In genomic region chr20:36624068-36624813, GRCh38 we compare ENCODE assay signal across 11 cellular contexts. TPM values are rescaled to one million over a fixed set of nuclear protein-coding genes. Genes with fewer than 3 reads are reported as not detected.
DNase-seq lines count a peak whose midpoint lies in the region; ATAC-seq, FAIRE-seq and TF ChIP-seq lines count a peak whose summit lies in the region.
"Had no signal": no experiment of that assay in that cellular context is flagged by ENCODE, and none has a peak within 500 bp of the region (broad histone marks: within the 10 kb centered on the region; RNA-seq: fewer than 3 reads in every experiment).

No MANE protein-coding gene starts in this region.

- peak overlapping the region; percentile 24 for H2AFZ ChIP-seq in endothelial cell of umbilical vein (ENCODE audit: low read depth, low read length)

- no peaks in the 10 kb centered on the region for H4K20me1 ChIP-seq in endothelial cell of umbilical vein (replicated peaks; ENCODE audit: control insufficient read depth, extremely low read depth, insufficient read depth, low read length)

- intact Hi-C loops in Panc1 (cut with micrococcal nuclease; ENCODE audit: unreplicated experiment) (no loop called here), endothelial cell of umbilical vein (cut with micrococcal nuclease) (no loop called here)

- dilution Hi-C loops in endothelial cell of umbilical vein (cut with MboI; ENCODE audit: extremely low pct_ligation_motif_present, low sequenced_read_pairs): no loop called here

- no peak for TF ChIP-seq CTCF in Panc1 (IDR thresholded peaks at IDR 0.05)
- TF ChIP-seq CTCF in endothelial cell of umbilical vein (IDR thresholded peaks at IDR 0.05; ENCODE audit: extremely low read depth in 1 of 2, insufficient read depth in 1 of 2, low read depth in 1 of 2, low read length in 2 of 2): no peak
- TF ChIP-seq CTCF in brain microvascular endothelial cell (IDR thresholded peaks at IDR 0.05; ENCODE audit: low read depth, low read length, missing control alignments): no peak

- H3K4me2 ChIP-seq in endothelial cell of umbilical vein (ENCODE audit: insufficient read depth, low read length): no peak overlapping the region

- BruUV-seq in Panc1 (replicated peaks; lab: Mats Ljungman, UMichigan) (no TSS peak), endothelial cell of umbilical vein (replicated peaks; lab: Mats Ljungman, UMichigan) (no TSS peak)

- H3K27ac ChIP-seq in Panc1 (ENCODE audit: low read length) (no peak overlapping the region), endothelial cell of umbilical vein (ENCODE audit: insufficient read depth, low read depth, low read length) (no peak overlapping the region), brain microvascular endothelial cell (no peak overlapping the region)

- H3K36me3 ChIP-seq in Panc1 (ENCODE audit: control insufficient read depth, insufficient read depth, low read length) (no peaks in the 10 kb centered on the region), endothelial cell of umbilical vein (ENCODE audit: control insufficient read depth in 2 of 2, extremely low read depth in 1 of 2, insufficient read depth in 2 of 2, low read length in 2 of 2) (no peaks in the 10 kb centered on the region), brain microvascular endothelial cell (replicated peaks) (no peaks in the 10 kb centered on the region)

- H3K27me3 Mint-ChIP-seq in natural killer cell treated with Interleukin-12 subunit alpha and Interleukin-12 subunit beta and Interleukin-15 and Interleukin-18, amount 100 ng/mL, for 72 hours: no peaks in the 10 kb centered on the region

- H3K9ac ChIP-seq in endothelial cell of umbilical vein (replicated peaks; ENCODE audit: extremely low read depth, insufficient read depth, low read length): no peak overlapping the region

- peak overlapping the region; percentile 70 to 72 for H3K27ac Mint-ChIP-seq in natural killer cell treated with Interleukin-12 subunit alpha and Interleukin-12 subunit beta and Interleukin-15 and Interleukin-18, amount 100 ng/mL, for 72 hours

- H3K36me3 Mint-ChIP-seq in natural killer cell treated with Interleukin-12 subunit alpha and Interleukin-12 subunit beta and Interleukin-15 and Interleukin-18, amount 100 ng/mL, for 72 hours: peaks cover 14% of the 10 kb centered on the region

- no peaks in the 10 kb centered on the region for H3K9me3 Mint-ChIP-seq in natural killer cell treated with Interleukin-12 subunit alpha and Interleukin-12 subunit beta and Interleukin-15 and Interleukin-18, amount 100 ng/mL, for 72 hours

- no peak overlapping the region for H3K4me3 ChIP-seq in Panc1 (ENCODE audit: low read depth in 2 of 2, low read length in 2 of 2)
- no peak overlapping the region for H3K4me3 ChIP-seq in endothelial cell of umbilical vein (replicated peaks in 1 of 3; ENCODE audit: insufficient read depth in 1 of 3, low read depth in 1 of 3, low read length in 3 of 3)
- H3K4me3 ChIP-seq in brain microvascular endothelial cell (ENCODE audit: low read depth, low read length): no peak overlapping the region

- ATAC-seq in Panc1: peak; percentile 69
- ATAC-seq in natural killer cell treated with Interleukin-12 subunit alpha and Interleukin-12 subunit beta and Interleukin-15 and Interleukin-18, amount 100 ng/mL, for 72 hours: no peak
- ATAC-seq in HG03378 (IDR thresholded peaks at IDR 0.05; ENCODE audit: unreplicated experiment): no peak

- peak; percentile 67 for DNase-seq in ELF-1 (ENCODE audit: low read depth, low spot score)
- no peak for DNase-seq in Panc1 (ENCODE audit: low read depth, low spot score)
- no peak for DNase-seq in endothelial cell of umbilical vein (ENCODE audit: low read depth, low spot score)
- DNase-seq in natural killer cell treated with Interleukin-12 subunit alpha and Interleukin-12 subunit beta and Interleukin-15 and Interleukin-18, amount 100 ng/mL, for 72 hours (ENCODE audit: low spot score): no peak
- no peak for DNase-seq in stimulated activated CD8-positive, alpha-beta memory T cell treated with anti-CD3 and anti-CD28 coated beads, Interleukin-4, amount 100 ng/mL, for 48 hours
- DNase-seq in NK-92 (lab: John Stamatoyannopoulos, UW; ENCODE audit: unreplicated experiment): no peak
- no peak for DNase-seq in brain microvascular endothelial cell
- DNase-seq: retina had no signal

- CTCF ChIA-PET in Panc1 (lab: Charles Lee): no interaction called here
- CTCF ChIA-PET in endothelial cell of umbilical vein (lab: Charles Lee): interaction anchor here (1.4 kb wide), 1 partner anchor 11 kb away, joined by 4 read pairs; no protein-coding TSS in a partner anchor

- H3K27me3 ChIP-seq in Panc1 (ENCODE audit: control insufficient read depth, insufficient read depth, low read length) (no peaks in the 10 kb centered on the region), endothelial cell of umbilical vein (ENCODE audit: control insufficient read depth in 2 of 2, insufficient read depth in 2 of 2, low read length in 2 of 2) (no peaks in the 10 kb centered on the region), brain microvascular endothelial cell (replicated peaks) (no peaks in the 10 kb centered on the region)

- in situ Hi-C loops in Panc1 (cut with HindIII; ENCODE audit: low pct_unique_long_range_greater_than_20kb, low sequenced_read_pairs) (no loop called here), brain microvascular endothelial cell (cut with HindIII; ENCODE audit: low pct_ligation_motif_present, low sequenced_read_pairs) (no loop called here)

- no peaks in the 10 kb centered on the region for H3K9me1 ChIP-seq in endothelial cell of umbilical vein (replicated peaks; ENCODE audit: control insufficient read depth, extremely low read depth, insufficient read depth, low read length)

- FAIRE-seq in endothelial cell of umbilical vein (lab: Jason Lieb, UNC): no peak

- TF ChIP-seq POLR2A in endothelial cell of umbilical vein (IDR thresholded peaks at IDR 0.05; ENCODE audit: low read depth, low read length): no peak

- H3K4me1 Mint-ChIP-seq in natural killer cell treated with Interleukin-12 subunit alpha and Interleukin-12 subunit beta and Interleukin-15 and Interleukin-18, amount 100 ng/mL, for 72 hours (ENCODE audit: low read depth in 2 of 2): peaks cover 38 to 46% of the 10 kb centered on the region in 2 donors

- H3K79me2 ChIP-seq in endothelial cell of umbilical vein (ENCODE audit: control insufficient read depth, insufficient read depth, low read length): no peaks in the 10 kb centered on the region

- H3K4me1 ChIP-seq in Panc1 (ENCODE audit: control insufficient read depth, insufficient read depth, low read length): no peaks in the 10 kb centered on the region
- H3K4me1 ChIP-seq in endothelial cell of umbilical vein (ENCODE audit: control insufficient read depth, extremely low read depth, insufficient read depth, low read length): no peaks in the 10 kb centered on the region

- no peak overlapping the region for H3K4me3 Mint-ChIP-seq in natural killer cell treated with Interleukin-12 subunit alpha and Interleukin-12 subunit beta and Interleukin-15 and Interleukin-18, amount 100 ng/mL, for 72 hours

- POLR2A ChIA-PET in Panc1 (lab: Charles Lee): no interaction called here
- POLR2A ChIA-PET in endothelial cell of umbilical vein (lab: Charles Lee): no interaction called here

- H3K9me3 ChIP-seq in Panc1 (ENCODE audit: control insufficient read depth, insufficient read depth, low read depth, low read length) (no peaks in the 10 kb centered on the region), endothelial cell of umbilical vein (replicated peaks; ENCODE audit: control insufficient read depth, insufficient read depth, low read length) (no peaks in the 10 kb centered on the region)

RNA-seq across cellular contexts. Expression of gene RAB5IF, which starts 18.7 kb away (rescaled TPM):
- 118 TPM for total RNA-seq in Panc1 (2021; ENCODE audit: unreplicated experiment)
- 109 TPM for polyA plus RNA-seq in Panc1 (2012; ENCODE audit: insufficient read length)
- total RNA-seq in endothelial cell of umbilical vein: 109 and 113 TPM in 2 replicates
- polyA plus RNA-seq in endothelial cell of umbilical vein: 161 and 162 TPM in 2 replicates
- 132 and 137 TPM in 2 replicates for polyA plus RNA-seq in endothelial cell of umbilical vein (2011; cell fraction: cytosol; rRNA removed)
- 88.3 and 107 TPM in 2 replicates for polyA plus RNA-seq in endothelial cell of umbilical vein (2011; cell fraction: nucleus; rRNA removed)
- 117 and 148 TPM in 2 replicates for polyA plus RNA-seq in endothelial cell of umbilical vein (2012)
- 78.6 and 80.4 TPM in 2 replicates for polyA minus RNA-seq in endothelial cell of umbilical vein
- 141 TPM for polyA minus RNA-seq in endothelial cell of umbilical vein (2011; cell fraction: cytosol; rRNA and poly(A)+ RNA removed)
- polyA minus RNA-seq in endothelial cell of umbilical vein (2011; cell fraction: nucleus; rRNA and poly(A)+ RNA removed): 14.5 and 21.9 TPM in 2 replicates
- total RNA-seq in natural killer cell treated with Interleukin-12 subunit alpha and Interleukin-12 subunit beta and Interleukin-15 and Interleukin-18, amount 100 ng/mL, for 72 hours: 100 to 1,000 TPM; 209 to 243 TPM

RNA-seq across cellular contexts. Expression of gene SLA2, which starts 21.8 kb away (rescaled TPM):
- 0.13 TPM for total RNA-seq in Panc1 (2021; ENCODE audit: unreplicated experiment)
- not detected for polyA plus RNA-seq in Panc1 (2012; ENCODE audit: insufficient read length)
- total RNA-seq in endothelial cell of umbilical vein: not detected in 2 replicates
- polyA plus RNA-seq in endothelial cell of umbilical vein: 0.03 TPM in 1 of 2 replicates, not detected in the other
- polyA plus RNA-seq in endothelial cell of umbilical vein (2011; cell fraction: cytosol; rRNA removed): 0.03 TPM in 1 of 2 replicates, not detected in the other
- 0.11 and 0.18 TPM in 2 replicates for polyA plus RNA-seq in endothelial cell of umbilical vein (2011; cell fraction: nucleus; rRNA removed)
- 0.07 and 0.27 TPM in 2 replicates for polyA plus RNA-seq in endothelial cell of umbilical vein (2012)
- polyA minus RNA-seq in endothelial cell of umbilical vein: 0.06 TPM in 1 of 2 replicates, not detected in the other
- not detected for polyA minus RNA-seq in endothelial cell of umbilical vein (2011; cell fraction: cytosol; rRNA and poly(A)+ RNA removed)
- polyA minus RNA-seq in endothelial cell of umbilical vein (2011; cell fraction: nucleus; rRNA and poly(A)+ RNA removed): not detected in 2 replicates
- total RNA-seq in natural killer cell treated with Interleukin-12 subunit alpha and Interleukin-12 subunit beta and Interleukin-15 and Interleukin-18, amount 100 ng/mL, for 72 hours: 10 to 100 TPM; 13.6 to 18.9 TPM
- total RNA-seq: dermis microvascular lymphatic vessel endothelial cell, LHCN-M2 had no signal

RNA-seq across cellular contexts. Expression of gene TGIF2, which starts 50.8 kb away (rescaled TPM):
- total RNA-seq in Panc1 (2021; ENCODE audit: unreplicated experiment) (18.0 TPM), endothelial cell of umbilical vein (21.0 and 27.9 TPM in 2 replicates)
- polyA plus RNA-seq in Panc1 (2012; ENCODE audit: insufficient read length): 12.5 TPM
- polyA plus RNA-seq in endothelial cell of umbilical vein: 18.9 and 20.7 TPM in 2 replicates
- 17.2 and 18.0 TPM in 2 replicates for polyA plus RNA-seq in endothelial cell of umbilical vein (2011; cell fraction: cytosol; rRNA removed)
- 10.9 and 12.0 TPM in 2 replicates for polyA plus RNA-seq in endothelial cell of umbilical vein (2011; cell fraction: nucleus; rRNA removed)
- 11.4 and 15.4 TPM in 2 replicates for polyA plus RNA-seq in endothelial cell of umbilical vein (2012)
- polyA minus RNA-seq in endothelial cell of umbilical vein: 15.6 and 20.7 TPM in 2 replicates
- polyA minus RNA-seq in endothelial cell of umbilical vein (2011; cell fraction: cytosol; rRNA and poly(A)+ RNA removed): 5.5 TPM
- 4.9 and 5.2 TPM in 2 replicates for polyA minus RNA-seq in endothelial cell of umbilical vein (2011; cell fraction: nucleus; rRNA and poly(A)+ RNA removed)
- 10 to 100 TPM; 23.2 to 38.5 TPM for total RNA-seq in natural killer cell treated with Interleukin-12 subunit alpha and Interleukin-12 subunit beta and Interleukin-15 and Interleukin-18, amount 100 ng/mL, for 72 hours

Comparison
In these comparisons a context has a peak if more than half of its experiments do, and no peak if none do; other contexts are left out.
1. RNA of gene SLA2, which starts 21.8 kb away (total RNA-seq): 13.6 to 18.9 TPM in natural killer cell treated with Interleukin-12 subunit alpha and Interleukin-12 subunit beta and Interleukin-15 and Interleukin-18, amount 100 ng/mL, for 72 hours; 0.13 TPM in Panc1 (single experiment) and not detected in endothelial cell of umbilical vein; every median in the first group is over 10 times any median in the second.